In the genomic region with DNA sequence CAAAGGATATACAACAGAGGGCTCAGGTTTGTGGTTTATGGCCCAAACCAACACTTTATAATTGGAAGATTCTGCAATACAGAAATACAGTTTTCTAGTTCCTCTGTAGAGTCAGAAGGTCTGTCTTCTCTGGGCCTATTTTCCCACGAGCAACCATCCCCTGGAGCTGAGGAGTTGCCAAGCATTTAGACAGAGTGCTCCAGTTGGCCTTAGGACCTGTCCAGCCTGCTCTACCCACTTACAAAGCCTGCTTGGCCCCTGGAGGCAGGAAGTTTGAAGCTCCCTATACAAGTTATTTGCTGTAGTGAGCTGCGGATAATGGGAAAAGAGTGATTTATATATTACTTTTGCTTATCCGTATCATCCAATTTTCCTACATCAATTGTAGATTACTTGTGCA, we compare ENCODE assay signal across 20 cellular contexts.
DNase-seq lines count a peak whose midpoint lies in the region; ATAC-seq and TF ChIP-seq lines count a peak whose summit lies in the region.
"Had no signal": no experiment of that assay in that cellular context is flagged by ENCODE, and none has a peak within 500 bp of the region (broad histone marks: within the 10 kb centered on the region; RNA-seq: fewer than 3 reads in every experiment).

No MANE protein-coding gene starts in this region.

- H3K36me3 Mint-ChIP-seq in H9 (ENCODE audit: insufficient read depth in 1 of 3, low read depth in 3 of 3), result no peaks in the 10 kb centered on the region
- H3K36me3 Mint-ChIP-seq in stimulated activated effector memory CD8-positive, alpha-beta T cell treated with anti-CD3 and anti-CD28 coated beads, Interleukin-12 subunit alpha, Interleukin-12 subunit beta, amount 100 ng/mL, for 72 hours, result no peaks in the 10 kb centered on the region
- H3K36me3 Mint-ChIP-seq: CD4-positive, alpha-beta memory T cell had no signal

- H3K23ac ChIP-seq in H9 (ENCODE audit: insufficient read length, low read depth, low read length), result no peak overlapping the region

- no peak overlapping the region for H3K4me2 ChIP-seq in H9 (ENCODE audit: insufficient read depth, insufficient read length, low read length)
- H3K4me2 ChIP-seq: A549 had no signal

- no peaks in the 10 kb centered on the region for H4K20me1 ChIP-seq in H9 (ENCODE audit: control insufficient read depth, insufficient read depth, insufficient read length)

- H3K18ac ChIP-seq in H9 (ENCODE audit: insufficient read length, low read depth, low read length), result no peak overlapping the region

- H3K14ac ChIP-seq in H9 (ENCODE audit: insufficient read depth, low read length), result no peak overlapping the region

- H3K4me3 ChIP-seq in breast epithelium (no peak overlapping the region), tibial nerve (no peak overlapping the region)
- H3K4me3 ChIP-seq: A549, GM23248 had no signal

- H3K4me3 Mint-ChIP-seq in H9, result no peak overlapping the region
- H3K4me3 Mint-ChIP-seq in stimulated activated effector memory CD8-positive, alpha-beta T cell treated with anti-CD3 and anti-CD28 coated beads, Interleukin-12 subunit alpha, Interleukin-12 subunit beta, amount 100 ng/mL, for 72 hours, result no peak overlapping the region
- H3K4me3 Mint-ChIP-seq: CD4-positive, alpha-beta memory T cell had no signal

- DNase-seq in T47D (ENCODE audit: low read depth in 1 of 2, low spot score in 1 of 2), result peak; percentile 31 to 78
- DNase-seq in breast epithelium (ENCODE audit: low spot score in 2 of 2), result no peak
- DNase-seq in H9, result no peak
- DNase-seq in medulla oblongata (ENCODE audit: extremely low spot score), result peak; percentile 56
- no peak for DNase-seq in tibial nerve (ENCODE audit: low spot score in 2 of 2)
- DNase-seq in stimulated activated effector memory CD8-positive, alpha-beta T cell treated with anti-CD3 and anti-CD28 coated beads, Interleukin-12 subunit alpha, Interleukin-12 subunit beta, amount 100 ng/mL, for 72 hours (ENCODE audit: low spot score in 2 of 2), result no peak
- DNase-seq: 8988T; ACHN; AML-193; Calu3; CD4-positive, alpha-beta memory T cell; COR-L47; DMS53; DMS79 treated with DMSO at 0.1 percent for 48 hours; GM23248; H7 had no signal

- peak overlapping the region; percentile 44 for H3K56ac ChIP-seq in H9 (ENCODE audit: insufficient read length, low read depth, low read length)

- no peak overlapping the region for H3K27ac ChIP-seq in breast epithelium
- H3K27ac ChIP-seq in 22Rv1, result peak overlapping the region; percentile 41
- no peak overlapping the region for H3K27ac ChIP-seq in H9 (ENCODE audit: insufficient read length, low read depth, low read length)
- no peak overlapping the region for H3K27ac ChIP-seq in tibial nerve
- H3K27ac ChIP-seq: A549, GM23248 had no signal

- ATAC-seq in stimulated activated effector memory CD8-positive, alpha-beta T cell treated with anti-CD3 and anti-CD28 coated beads, Interleukin-12 subunit alpha, Interleukin-12 subunit beta, amount 100 ng/mL, for 72 hours, result no peak
- ATAC-seq in GM21528 (IDR thresholded peaks at IDR 0.05; ENCODE audit: low FRiP score, unreplicated experiment), result no peak
- ATAC-seq: A549, HCT116 had no signal

- peaks cover 13 to 20% of the 10 kb centered on the region in 2 experiments for H3K4me1 Mint-ChIP-seq in H9
- H3K4me1 Mint-ChIP-seq in stimulated activated effector memory CD8-positive, alpha-beta T cell treated with anti-CD3 and anti-CD28 coated beads, Interleukin-12 subunit alpha, Interleukin-12 subunit beta, amount 100 ng/mL, for 72 hours, result no peaks in the 10 kb centered on the region
- H3K4me1 Mint-ChIP-seq: CD4-positive, alpha-beta memory T cell had no signal

- no peaks in the 10 kb centered on the region for H3K9me3 Mint-ChIP-seq in H9
- H3K9me3 Mint-ChIP-seq in stimulated activated effector memory CD8-positive, alpha-beta T cell treated with anti-CD3 and anti-CD28 coated beads, Interleukin-12 subunit alpha, Interleukin-12 subunit beta, amount 100 ng/mL, for 72 hours, result peaks cover 3% of the 10 kb centered on the region

- H3K79me1 ChIP-seq in H9 (ENCODE audit: insufficient read depth, low read depth, low read length, poor library complexity, severe bottlenecking), result no peaks in the 10 kb centered on the region

- H3K27ac Mint-ChIP-seq in H9, result 0 out of 7 replicates have a peak overlapping the region, but pooled peaks of 1 of the 3 experiments have one; percentile 18
- no peak overlapping the region for H3K27ac Mint-ChIP-seq in stimulated activated effector memory CD8-positive, alpha-beta T cell treated with anti-CD3 and anti-CD28 coated beads, Interleukin-12 subunit alpha, Interleukin-12 subunit beta, amount 100 ng/mL, for 72 hours
- H3K27ac Mint-ChIP-seq: CD4-positive, alpha-beta memory T cell had no signal

- H2BK12ac ChIP-seq in H9 (ENCODE audit: insufficient read length, low read depth, low read length), result no peak overlapping the region

- H2AFZ ChIP-seq in H9 (ENCODE audit: low read length), result no peak overlapping the region
- H2AFZ ChIP-seq: GM23248 had no signal

- H2BK20ac ChIP-seq in H9 (ENCODE audit: low read depth, low read length, poor library complexity, severe bottlenecking), result no peak overlapping the region

- H3K79me2 ChIP-seq in H9 (ENCODE audit: insufficient read depth, low read length), result no peaks in the 10 kb centered on the region

- no peak overlapping the region for H2BK15ac ChIP-seq in H9 (ENCODE audit: low read depth, low read length)

- H3K36me3 ChIP-seq in breast epithelium, result no peaks in the 10 kb centered on the region
- no peaks in the 10 kb centered on the region for H3K36me3 ChIP-seq in tibial nerve

- no peak overlapping the region for H3K9ac ChIP-seq in H9 (ENCODE audit: extremely low read depth, insufficient read length, low read length)
- H3K9ac ChIP-seq: GM23248 had no signal

- no CpG with 5 or more reads among the region's 3 CpGs for WGBS in H9 (ENCODE audit: extremely low coverage, insufficient read length, low lambda C conversion rate)
- WGBS in tibial nerve, 2 donors, result 73 to 78% methylated on average over 3 of the region's 3 CpGs

- H3K27me3 Mint-ChIP-seq in H9 (ENCODE audit: low read depth), result no peaks in the 10 kb centered on the region; the same call in 1 of the 2 replicates

- H4K8ac ChIP-seq in H9 (replicated peaks; ENCODE audit: insufficient read length, low read depth, low read length), result no peak overlapping the region

- no peak overlapping the region for H3T11ph ChIP-seq in H9 (ENCODE audit: low read length)

- no peak overlapping the region for H2BK120ac ChIP-seq in H9 (ENCODE audit: low read depth, low read length, poor library complexity, severe bottlenecking)

- in situ Hi-C loops in T47D (cut with HindIII; ENCODE audit: low pct_unique_long_range_greater_than_20kb, low sequenced_read_pairs), result no loop called here

- TF ChIP-seq CTCF in breast epithelium (IDR thresholded peaks at IDR 0.05) (no peak), 22Rv1 (IDR thresholded peaks at IDR 0.05) (no peak), H9 (conservative IDR thresholded peaks at IDR 0.05) (no peak), tibial nerve (IDR thresholded peaks at IDR 0.05) (no peak)

- intact Hi-C loops in breast epithelium (cut with DNase I; ENCODE audit: low total_unique reads), result loop anchor here (10.0 kb wide), 2 partner anchors 297 to 843 kb away; no protein-coding TSS in a partner anchor

- no peak for TF ChIP-seq EP300 in tibial nerve (IDR thresholded peaks at IDR 0.05)

- H2BK5ac ChIP-seq in H9 (ENCODE audit: insufficient read length, low read length), result no peak overlapping the region

- H3K9me3 ChIP-seq in breast epithelium (no peaks in the 10 kb centered on the region), H9 (ENCODE audit: control insufficient read depth, low read depth, low read length) (no peaks in the 10 kb centered on the region), tibial nerve (no peaks in the 10 kb centered on the region)
- H3K9me3 ChIP-seq: A549 had no signal

- no peak overlapping the region for H3K4ac ChIP-seq in H9 (ENCODE audit: low read depth, low read length)

- H3K27me3 ChIP-seq in breast epithelium (no peaks in the 10 kb centered on the region), H9 (ENCODE audit: insufficient read depth, low read length) (no peaks in the 10 kb centered on the region), tibial nerve (no peaks in the 10 kb centered on the region)

- no peak overlapping the region for H4K91ac ChIP-seq in H9 (ENCODE audit: insufficient read length, low read depth, low read length)

- no peaks in the 10 kb centered on the region for H3K23me2 ChIP-seq in H9 (ENCODE audit: insufficient read length, low read depth, low read length, poor library complexity, severe bottlenecking)

- TF ChIP-seq POLR2A in breast epithelium (IDR thresholded peaks at IDR 0.05), result no peak
- no peak for TF ChIP-seq POLR2A in tibial nerve (IDR thresholded peaks at IDR 0.05)

- H3K4me1 ChIP-seq in breast epithelium, result no peaks in the 10 kb centered on the region
- no peaks in the 10 kb centered on the region for H3K4me1 ChIP-seq in H9 (ENCODE audit: insufficient read depth, low read length)
- no peaks in the 10 kb centered on the region for H3K4me1 ChIP-seq in tibial nerve
- H3K4me1 ChIP-seq: A549 had no signal

- H2AK5ac ChIP-seq in H9 (ENCODE audit: insufficient read length, low read length), result no peak overlapping the region

- H4K5ac ChIP-seq in H9 (ENCODE audit: insufficient read length, low read depth, low read length), result no peak overlapping the region

Comparison
In these comparisons a context has a peak if more than half of its experiments do, and no peak if none do; other contexts are left out.
1. DNase-seq: peak in T47D (2 of 2) and medulla oblongata (single experiment); none in breast epithelium (0 of 2), H9 (single experiment), tibial nerve (0 of 2) and stimulated activated effector memory CD8-positive, alpha-beta T cell treated with anti-CD3 and anti-CD28 coated beads, Interleukin-12 subunit alpha, Interleukin-12 subunit beta, amount 100 ng/mL, for 72 hours (0 of 2).